Comparison of ENCODE assay signal across 28 cellular contexts in genomic region chr12:14701808-14702568, GRCh38. TPM values are rescaled to one million over a fixed set of nuclear protein-coding genes. Genes with fewer than 3 reads are reported as not detected.
DNase-seq lines count a peak whose midpoint lies in the region; ATAC-seq and TF ChIP-seq lines count a peak whose summit lies in the region.
"Had no signal": no experiment of that assay in that cellular context is flagged by ENCODE, and none has a peak within 500 bp of the region (broad histone marks: within the 10 kb centered on the region; RNA-seq: fewer than 3 reads in every experiment).

No MANE protein-coding gene starts in this region.

- DNase-seq in OCI-M2 (lab: John Stamatoyannopoulos, UW; ENCODE audit: unreplicated experiment) (peak; percentile 0), left colon (peak; percentile 32 to 38), H7 (no peak), Ammon's horn (ENCODE audit: low spot score) (no peak), SK-N-DZ (ENCODE audit: low spot score) (no peak)
- DNase-seq: DMS153; DND-41; HFFc6; Kasumi-1; NCI-H1105; NCI-H1436 treated with DMSO at 0.1 percent for 48 hours; NCI-H187 treated with DMSO at 0.1 percent for 48 hours; NCI-H2171 treated with DMSO at 0.1 percent for 48 hours; NCI-H345; NCI-H524; NCI-H748 treated with DMSO at 0.1 percent for 48 hours; NK-92 treated with Interleukin-12 subunit alpha and Interleukin-12 subunit beta, amount 100 ng/mL, for 24 hours; Right ventricle myocardium superior; RPMI8226 had no signal

- H3K27ac ChIP-seq in VCaP: peak overlapping the region; percentile 56
- H3K27ac ChIP-seq: SJSA1 had no signal

- no peak for TF ChIP-seq CTCF in VCaP (conservative IDR thresholded peaks at IDR 0.05)

- peaks cover 33% of the 10 kb centered on the region for H3K36me3 ChIP-seq in H7 (replicated peaks; ENCODE audit: control insufficient read depth, insufficient read depth, low read length)
- H3K36me3 ChIP-seq: HAP-1, SJSA1 had no signal

- H3K27me3 ChIP-seq in H7 (ENCODE audit: control insufficient read depth, insufficient read depth, low read length): no peaks in the 10 kb centered on the region
- H3K27me3 ChIP-seq: SJSA1 had no signal

- H3K4me3 ChIP-seq in H7 (ENCODE audit: insufficient read depth, low read depth, low read length): no peak overlapping the region
- H3K4me3 ChIP-seq: HAP-1, SJSA1 had no signal

- ATAC-seq in left colon (peak; percentile 75), GM18498 (IDR thresholded peaks at IDR 0.05; ENCODE audit: unreplicated experiment) (no peak)
- ATAC-seq: HepG2 had no signal

- intact Hi-C loops in left colon (cut with DNase I, micrococcal nuclease): no loop called here

RNA-seq across cellular contexts. Expression of gene GUCY2C, which starts 5.6 kb away (rescaled TPM):
- total RNA-seq in left colon: 10 to 100 TPM; 75.0 to 82.8 TPM
- 1.1 and 2.5 TPM in 2 replicates for total RNA-seq in H7 (2014; rRNA removed; shearing (Covaris generic))
- not detected in 2 replicates for polyA plus RNA-seq in SK-N-DZ (2014; cell fraction: cytosol; rRNA removed)
- not detected in 2 replicates for polyA plus RNA-seq in SK-N-DZ (2014; cell fraction: nucleus; rRNA removed)
- total RNA-seq: A673, HepG2, HT1080, M059J, Right ventricle myocardium superior, SJSA1 had no signal
- polyA plus RNA-seq: BJ, HepG2 had no signal

Comparison
In these comparisons a context has a peak if more than half of its experiments do, and no peak if none do; other contexts are left out.
1. DNase-seq: peak in OCI-M2 (single experiment) and left colon (2 of 2); none in H7 (single experiment), Ammon's horn (single experiment) and SK-N-DZ (single experiment).
2. RNA of gene GUCY2C, which starts 5.6 kb away (total RNA-seq): 75.0 to 82.8 TPM in left colon; 1.1 to 2.5 TPM in H7; every median in the first group is over 10 times any median in the second.